29 cellular contexts compared by ENCODE assay signal in the genomic region with DNA sequence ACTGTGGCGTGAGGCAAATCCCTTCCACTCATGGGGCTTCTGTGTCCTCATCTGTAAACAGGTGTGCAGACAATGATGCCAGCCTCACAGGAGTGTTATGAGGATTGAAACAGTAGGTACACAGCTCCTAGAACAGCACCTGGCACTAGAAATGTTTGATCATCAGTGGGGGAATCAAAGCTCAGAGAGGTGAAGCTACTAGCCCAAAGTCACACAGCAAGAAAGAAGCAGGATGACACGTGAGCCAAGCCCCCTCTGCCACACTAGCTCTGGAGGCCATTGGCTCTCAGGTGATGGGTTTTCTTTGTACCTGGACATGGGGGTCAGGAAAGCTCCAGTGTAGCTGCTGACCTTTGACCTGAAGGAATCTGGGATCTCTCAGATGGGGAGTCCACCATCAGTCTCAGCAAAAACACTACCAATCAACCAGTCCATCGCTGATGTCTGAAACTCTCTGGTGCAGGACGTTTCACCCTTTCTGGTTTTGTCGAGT.
"Had no signal": no experiment of that assay in that cellular context is flagged by ENCODE, and none has a peak within 500 bp of the region (broad histone marks: within the 10 kb centered on the region; RNA-seq: fewer than 3 reads in every experiment).

No MANE protein-coding gene starts in this region.

- H3K36me3 ChIP-seq: brain microvascular endothelial cell, heart right ventricle, neutrophil, ovary, suprapubic skin had no signal

- H3K27me3 ChIP-seq: brain microvascular endothelial cell, heart right ventricle, neutrophil, ovary, suprapubic skin, tibial artery had no signal

- FAIRE-seq: astrocyte, small intestine had no signal

- H3K27me3 Mint-ChIP-seq: activated CD4-positive, alpha-beta memory T cell treated with anti-CD3 and anti-CD28 coated beads, Interleukin-2, amount 10 ng/mL, durations not matched to agents 7 days and 5 days; activated CD4-positive, alpha-beta T cell treated with anti-CD3 and anti-CD28 coated beads, Interleukin-2, amount 10 ng/mL, durations not matched to agents 7 days and 5 days; stimulated activated memory B cell treated with anti-CD40 and anti-IgM and Interleukin-4, amounts not matched to agents 10 μg/mL and 1 μg/mL and 100 μg/mL, for 72 hours had no signal

- DNase-seq: activated CD4-positive, alpha-beta memory T cell treated with anti-CD3 and anti-CD28 coated beads, Interleukin-2, amount 10 ng/mL, durations not matched to agents 7 days and 5 days; activated CD4-positive, alpha-beta T cell treated with anti-CD3 and anti-CD28 coated beads, Interleukin-2, amount 10 ng/mL, durations not matched to agents 7 days and 5 days; activated CD4-positive, CD25-positive, alpha-beta regulatory T cell treated with anti-CD3 and anti-CD28 coated beads, Interleukin-2, amount 50 U/mL, for 72 hours; activated CD8-positive, alpha-beta memory T cell treated with anti-CD3 and anti-CD28 coated beads, Interleukin-2, amount 50 U/mL, for 48 hours; activated gamma-delta T cell treated with Interleukin-2 at 50 U/mL for 16 hours; activated naive CD4-positive, alpha-beta T cell treated with anti-CD3 and anti-CD28 coated beads, Interleukin-2, amount 50 U/mL, for 16 hours; activated T-cell treated with anti-CD3 and anti-CD28 coated beads, Interleukin-2, amount 50 U/mL, for 24 hours; amniotic stem cell; brain microvascular endothelial cell; caudate nucleus; foreskin keratinocyte; heart right ventricle; kidney glomerular epithelial cell; stimulated activated CD4-positive, alpha-beta T cell treated with anti-CD3 and anti-CD28 coated beads, Interleukin-4, amount 100 ng/mL, for 24 hours; T-helper 2 cell had no signal

- H3K9me3 ChIP-seq: heart right ventricle, neutrophil, ovary, suprapubic skin, tibial artery had no signal

- H3K27ac ChIP-seq: foreskin keratinocyte, neutrophil, ovary, suprapubic skin, tibial artery had no signal

- H3K9me3 Mint-ChIP-seq: activated CD4-positive, alpha-beta memory T cell treated with anti-CD3 and anti-CD28 coated beads, Interleukin-2, amount 10 ng/mL, durations not matched to agents 7 days and 5 days; activated CD4-positive, alpha-beta T cell treated with anti-CD3 and anti-CD28 coated beads, Interleukin-2, amount 10 ng/mL, durations not matched to agents 7 days and 5 days; activated T-cell treated with anti-CD3 and anti-CD28 coated beads, Interleukin-2, amount 50 U/mL, for 24 hours; activated T-helper 17 cell treated with anti-CD3 and anti-CD28 coated beads, Interleukin-2, amount 50 U/mL, for 72 hours; endodermal cell; nephron; stimulated activated memory B cell treated with anti-CD40 and anti-IgM and Interleukin-4, amounts not matched to agents 10 μg/mL and 1 μg/mL and 100 μg/mL, for 72 hours had no signal

- H3K4me3 ChIP-seq: heart right ventricle, lung, ovary, suprapubic skin, tibial artery had no signal

- H3K4me3 Mint-ChIP-seq: activated CD4-positive, alpha-beta memory T cell treated with anti-CD3 and anti-CD28 coated beads, Interleukin-2, amount 10 ng/mL, durations not matched to agents 7 days and 5 days; activated CD4-positive, alpha-beta T cell treated with anti-CD3 and anti-CD28 coated beads, Interleukin-2, amount 10 ng/mL, durations not matched to agents 7 days and 5 days; activated T-cell treated with anti-CD3 and anti-CD28 coated beads, Interleukin-2, amount 50 U/mL, for 24 hours; activated T-helper 17 cell treated with anti-CD3 and anti-CD28 coated beads, Interleukin-2, amount 50 U/mL, for 72 hours; endodermal cell; nephron had no signal

- H3K27ac Mint-ChIP-seq: activated CD4-positive, alpha-beta memory T cell treated with anti-CD3 and anti-CD28 coated beads, Interleukin-2, amount 10 ng/mL, durations not matched to agents 7 days and 5 days; activated CD4-positive, alpha-beta T cell treated with anti-CD3 and anti-CD28 coated beads, Interleukin-2, amount 10 ng/mL, durations not matched to agents 7 days and 5 days; activated T-cell treated with anti-CD3 and anti-CD28 coated beads, Interleukin-2, amount 50 U/mL, for 24 hours; activated T-helper 17 cell treated with anti-CD3 and anti-CD28 coated beads, Interleukin-2, amount 50 U/mL, for 72 hours; endodermal cell; progenitor cell of endocrine pancreas had no signal

- ATAC-seq: activated T-helper 17 cell treated with anti-CD3 and anti-CD28 coated beads, Interleukin-2, amount 50 U/mL, for 72 hours; esophagus mucosa; foreskin keratinocyte; sciatic nerve; stimulated activated memory B cell treated with anti-CD40 and anti-IgM and Interleukin-4, amounts not matched to agents 10 μg/mL and 1 μg/mL and 100 μg/mL, for 72 hours had no signal
